Comparison of ENCODE assay signal across 30 cellular contexts in genomic region chr2:211333377-211333776, GRCh38.
"Had no signal": no experiment of that assay in that cellular context is flagged by ENCODE, and none has a peak within 500 bp of the region (broad histone marks: within the 10 kb centered on the region; RNA-seq: fewer than 3 reads in every experiment).

No MANE protein-coding gene starts in this region.

- H3K9me3 Mint-ChIP-seq: activated CD4-positive, alpha-beta T cell treated with anti-CD3 and anti-CD28 coated beads, Interleukin-2, amount 10 ng/mL, durations not matched to agents 24 days and 14 days; activated naive CD8-positive, alpha-beta T cell treated with anti-CD3 and anti-CD28 coated beads, Interleukin-2, amount 10 ng/mL, durations not matched to agents 7 days and 5 days; activated T-helper 1 cell treated with anti-CD3 and anti-CD28 coated beads, Interleukin-12 subunit alpha, Interleukin-12 subunit beta, Interleukin-2, Interleukin-4 antibody, amounts not matched to agents 30 ng/mL and 10 ng/mL and 1 ng/mL, durations not matched to agents 14 hours and 24 hours and 36 hours; brain; mesothelial cell of epicardium had no signal

- H3K4me3 Mint-ChIP-seq: activated CD4-positive, alpha-beta memory T cell treated with anti-CD3 and anti-CD28 coated beads for 36 hours; activated CD4-positive, alpha-beta T cell treated with anti-CD3 and anti-CD28 coated beads, Interleukin-2, amount 10 ng/mL, durations not matched to agents 24 days and 14 days; activated naive CD4-positive, alpha-beta T cell treated with anti-CD3 and anti-CD28 coated beads, Interleukin-2, amount 10 ng/mL, durations not matched to agents 7 days and 5 days; activated naive CD8-positive, alpha-beta T cell treated with anti-CD3 and anti-CD28 coated beads, Interleukin-2, amount 10 ng/mL, durations not matched to agents 7 days and 5 days; activated T-helper 1 cell treated with anti-CD3 and anti-CD28 coated beads, Interleukin-12 subunit alpha, Interleukin-12 subunit beta, Interleukin-2, Interleukin-4 antibody, amounts not matched to agents 30 ng/mL and 10 ng/mL and 1 ng/mL, durations not matched to agents 14 hours and 24 hours and 36 hours; brain; mesothelial cell of epicardium; naive thymus-derived CD4-positive, alpha-beta T cell had no signal

- H3K4me3 ChIP-seq: ascending aorta, cardiac muscle cell, coronary artery, dorsolateral prefrontal cortex, heart right ventricle, left ventricle myocardium inferior, lung, suprapubic skin, tibial artery, upper lobe of right lung had no signal

- H3K9me3 ChIP-seq: ascending aorta, heart right ventricle, left ventricle myocardium inferior, suprapubic skin, tibial artery, upper lobe of right lung had no signal

- H3K27me3 ChIP-seq: ascending aorta, cardiac muscle cell, dorsolateral prefrontal cortex, heart right ventricle, suprapubic skin, tibial artery, upper lobe of right lung had no signal

- H3K36me3 Mint-ChIP-seq: activated CD4-positive, alpha-beta memory T cell treated with anti-CD3 and anti-CD28 coated beads for 36 hours; activated naive CD4-positive, alpha-beta T cell treated with anti-CD3 and anti-CD28 coated beads, Interleukin-2, amount 10 ng/mL, durations not matched to agents 7 days and 5 days; activated naive CD8-positive, alpha-beta T cell treated with anti-CD3 and anti-CD28 coated beads, Interleukin-2, amount 10 ng/mL, durations not matched to agents 7 days and 5 days; brain; mesothelial cell of epicardium; naive thymus-derived CD4-positive, alpha-beta T cell had no signal

- H3K27ac ChIP-seq: ascending aorta, cardiac muscle cell, coronary artery, dorsolateral prefrontal cortex, heart right ventricle, left ventricle myocardium inferior, suprapubic skin, tibial artery, upper lobe of right lung had no signal

- H3K4me1 ChIP-seq: ascending aorta, heart right ventricle, left ventricle myocardium inferior, suprapubic skin, upper lobe of right lung had no signal

- DNase-seq: activated CD4-positive, alpha-beta memory T cell treated with anti-CD3 and anti-CD28 coated beads for 36 hours; activated CD4-positive, alpha-beta T cell treated with anti-CD3 and anti-CD28 coated beads, Interleukin-2, amount 10 ng/mL, durations not matched to agents 24 days and 14 days; activated CD4-positive, CD25-positive, alpha-beta regulatory T cell treated with anti-CD3 and anti-CD28 coated beads, Interleukin-2, amount 50 U/mL, for 72 hours; activated CD8-positive, alpha-beta memory T cell treated with anti-CD3 and anti-CD28 coated beads, Interleukin-2, amount 50 U/mL, for 4 hours; activated gamma-delta T cell; activated naive CD4-positive, alpha-beta T cell treated with anti-CD3 and anti-CD28 coated beads, Interleukin-2, amount 10 ng/mL, durations not matched to agents 7 days and 5 days; activated naive CD8-positive, alpha-beta T cell treated with anti-CD3 and anti-CD28 coated beads, Interleukin-2, amount 10 ng/mL, durations not matched to agents 7 days and 5 days; activated T-cell treated with anti-CD3 and anti-CD28 coated beads, Interleukin-2, amount 50 U/mL, for 1 hour; cerebellar nuclear complex; dorsolateral prefrontal cortex; effector memory CD4-positive, alpha-beta T cell; heart right ventricle; left ventricle myocardium inferior; naive thymus-derived CD4-positive, alpha-beta T cell; nucleus accumbens; right cardiac atrium; stimulated activated CD4-positive, alpha-beta T cell treated with anti-CD3 and anti-CD28 coated beads, Interleukin-15, amount 100 ng/mL, for 24 hours; stimulated activated CD4-positive, alpha-beta T cell treated with anti-CD3 and anti-CD28 coated beads, Interleukin-2, amount 100 ng/mL, for 24 hours; stimulated activated naive CD4-positive, alpha-beta T cell; T-helper 2 cell; tibial artery; upper lobe of right lung had no signal

- H3K27ac Mint-ChIP-seq: activated CD4-positive, alpha-beta memory T cell treated with anti-CD3 and anti-CD28 coated beads for 36 hours; activated CD4-positive, alpha-beta T cell treated with anti-CD3 and anti-CD28 coated beads, Interleukin-2, amount 10 ng/mL, durations not matched to agents 24 days and 14 days; activated naive CD4-positive, alpha-beta T cell treated with anti-CD3 and anti-CD28 coated beads, Interleukin-2, amount 10 ng/mL, durations not matched to agents 7 days and 5 days; activated naive CD8-positive, alpha-beta T cell treated with anti-CD3 and anti-CD28 coated beads, Interleukin-2, amount 10 ng/mL, durations not matched to agents 7 days and 5 days; activated T-helper 1 cell treated with anti-CD3 and anti-CD28 coated beads, Interleukin-12 subunit alpha, Interleukin-12 subunit beta, Interleukin-2, Interleukin-4 antibody, amounts not matched to agents 30 ng/mL and 10 ng/mL and 1 ng/mL, durations not matched to agents 14 hours and 24 hours and 36 hours; brain; mesothelial cell of epicardium; naive thymus-derived CD4-positive, alpha-beta T cell had no signal

- H3K36me3 ChIP-seq: ascending aorta, cardiac muscle cell, heart right ventricle, left ventricle myocardium inferior, suprapubic skin, tibial artery, upper lobe of right lung had no signal

- H3K4me1 Mint-ChIP-seq: activated CD4-positive, alpha-beta T cell treated with anti-CD3 and anti-CD28 coated beads, Interleukin-2, amount 10 ng/mL, durations not matched to agents 24 days and 14 days; activated naive CD4-positive, alpha-beta T cell treated with anti-CD3 and anti-CD28 coated beads, Interleukin-2, amount 10 ng/mL, durations not matched to agents 7 days and 5 days; activated naive CD8-positive, alpha-beta T cell treated with anti-CD3 and anti-CD28 coated beads, Interleukin-2, amount 10 ng/mL, durations not matched to agents 7 days and 5 days; naive thymus-derived CD4-positive, alpha-beta T cell had no signal

- H3K27me3 Mint-ChIP-seq: activated CD4-positive, alpha-beta memory T cell treated with anti-CD3 and anti-CD28 coated beads for 36 hours; activated CD4-positive, alpha-beta T cell treated with anti-CD3 and anti-CD28 coated beads, Interleukin-2, amount 10 ng/mL, durations not matched to agents 24 days and 14 days; activated naive CD4-positive, alpha-beta T cell treated with anti-CD3 and anti-CD28 coated beads, Interleukin-2, amount 10 ng/mL, durations not matched to agents 7 days and 5 days; activated naive CD8-positive, alpha-beta T cell treated with anti-CD3 and anti-CD28 coated beads, Interleukin-2, amount 10 ng/mL, durations not matched to agents 7 days and 5 days; brain had no signal
